1 cellular context compared by ENCODE assay signal in genomic region chr16:85627102-85627834, GRCh38.
TF ChIP-seq lines count a peak whose summit lies in the region.

No MANE protein-coding gene starts in this region.

TF ChIP-seq in K562, 482 proteins besides CTCF, POLR2A, EP300 and RAD21:
- peak; percentile 71; the same call in 1 of the 2 replicates for TF ChIP-seq POLR2AphosphoS2 (IDR thresholded peaks at IDR 0.05; ENCODE audit: low read length)
- no peak for TF ChIP-seq MBD1 (CRISPR knock-in tag; IDR thresholded peaks at IDR 0.05)
- no peak for TF ChIP-seq CUX1 (CRISPR knock-in tag; IDR thresholded peaks at IDR 0.05)
- no peak for TF ChIP-seq TAF15 (IDR thresholded peaks at IDR 0.05; ENCODE audit: low read depth, low read length)
TF ChIP-seq in K562: peak in this region for 1.
